ENCODE assay signal across 29 cellular contexts in genomic region chr7:17669204-17669603, GRCh38.
DNase-seq lines count a peak whose midpoint lies in the region; ATAC-seq, FAIRE-seq and TF ChIP-seq lines count a peak whose summit lies in the region.
"Had no signal": no experiment of that assay in that cellular context is flagged by ENCODE, and none has a peak within 500 bp of the region (broad histone marks: within the 10 kb centered on the region; RNA-seq: fewer than 3 reads in every experiment).

No MANE protein-coding gene starts in this region.

- H3K27me3 ChIP-seq in GM23338 (ENCODE audit: insufficient read depth) (no peaks in the 10 kb centered on the region), bronchial epithelial cell (ENCODE audit: control insufficient read depth, insufficient read depth, low read length) (no peaks in the 10 kb centered on the region), neural cell (ENCODE audit: insufficient read depth, low read depth, low read length) (no peaks in the 10 kb centered on the region), smooth muscle cell (ENCODE audit: low read depth) (no peaks in the 10 kb centered on the region)
- H3K27me3 ChIP-seq: BE2C, BLaER1 had no signal

- H4K20me1 ChIP-seq in GM23338 (replicated peaks; ENCODE audit: insufficient read depth) (no peaks in the 10 kb centered on the region), neural cell (ENCODE audit: insufficient read depth) (no peaks in the 10 kb centered on the region), smooth muscle cell (ENCODE audit: low read depth) (no peaks in the 10 kb centered on the region)
- H4K20me1 ChIP-seq: BLaER1 had no signal

- no peak overlapping the region for H3K4me3 ChIP-seq in GM23338
- H3K4me3 ChIP-seq in bronchial epithelial cell (ENCODE audit: low read depth, low read length) = no peak overlapping the region
- peak overlapping the region; percentile 30 for H3K4me3 ChIP-seq in neural cell (ENCODE audit: low read length)
- H3K4me3 ChIP-seq in smooth muscle cell = no peak overlapping the region
- H3K4me3 ChIP-seq: BLaER1, GM12878 had no signal

- no peaks in the 10 kb centered on the region for H3K36me3 Mint-ChIP-seq in GM23338 (ENCODE audit: low read depth)
- H3K36me3 Mint-ChIP-seq: CD14-positive monocyte; CD4-positive, alpha-beta memory T cell; CD4-positive, CD25-positive, alpha-beta regulatory T cell; CD8-positive, alpha-beta memory T cell had no signal

- TF ChIP-seq EP300 in neural cell (conservative IDR thresholded peaks at IDR 0.05; ENCODE audit: poor library complexity, severe bottlenecking) = peak; percentile 88

- H3K4me1 ChIP-seq in GM23338 (ENCODE audit: insufficient read depth) = peaks cover under 1% of the 10 kb centered on the region; the same call in 1 of the 2 replicates
- peaks cover 8% of the 10 kb centered on the region for H3K4me1 ChIP-seq in smooth muscle cell (ENCODE audit: low read depth)
- H3K4me1 ChIP-seq: BE2C, BLaER1 had no signal

- H3K79me2 ChIP-seq in GM23338 (replicated peaks; ENCODE audit: insufficient read depth) = no peaks in the 10 kb centered on the region
- no peaks in the 10 kb centered on the region for H3K79me2 ChIP-seq in neural cell (replicated peaks; ENCODE audit: insufficient read depth, low read length)
- H3K79me2 ChIP-seq in smooth muscle cell (ENCODE audit: low read depth) = no peaks in the 10 kb centered on the region

- peak overlapping the region; percentile 38 for H3K9ac ChIP-seq in neural cell (ENCODE audit: low read length)
- H3K9ac ChIP-seq in smooth muscle cell (ENCODE audit: low read depth) = no peak overlapping the region
- H3K9ac ChIP-seq: BLaER1 had no signal

- H3K9me2 ChIP-seq in GM23338 (ENCODE audit: insufficient read depth) (peaks cover 6% of the 10 kb centered on the region; the same call in 1 of the 2 replicates), neural cell (ENCODE audit: insufficient read depth, low read length) (no peaks in the 10 kb centered on the region)

- H3K27me3 Mint-ChIP-seq in GM23338 (ENCODE audit: insufficient read depth, low read depth, poor library complexity) = no peaks in the 10 kb centered on the region

- FAIRE-seq in bronchial epithelial cell (lab: Jason Lieb, UNC) = peak; percentile 60
- FAIRE-seq: A204.1, GM12878, GM12892, GM18507, GM19239 had no signal

- ATAC-seq in GM23338 = no peak
- no peak for ATAC-seq in GM21526 (IDR thresholded peaks at IDR 0.05; ENCODE audit: low FRiP score, unreplicated experiment)
- ATAC-seq: GM12878 had no signal

- no peak overlapping the region for H3K4me3 Mint-ChIP-seq in GM23338
- H3K4me3 Mint-ChIP-seq: CD14-positive monocyte; CD4-positive, alpha-beta memory T cell; CD4-positive, CD25-positive, alpha-beta regulatory T cell; CD8-positive, alpha-beta memory T cell had no signal

- 89% methylated on average over 4 of the region's 4 CpGs for WGBS in smooth muscle cell (ENCODE audit: low lambda C conversion rate)

- H3K9me3 ChIP-seq in neural cell (ENCODE audit: low read length) (no peaks in the 10 kb centered on the region), smooth muscle cell (replicated peaks; ENCODE audit: low read depth) (no peaks in the 10 kb centered on the region)
- H3K9me3 ChIP-seq: BE2C, BLaER1 had no signal

- no peaks in the 10 kb centered on the region for H3K9me3 Mint-ChIP-seq in GM23338
- H3K9me3 Mint-ChIP-seq: CD14-positive monocyte; CD4-positive, alpha-beta memory T cell; CD8-positive, alpha-beta memory T cell had no signal

- peaks cover 6% of the 10 kb centered on the region; the same call in 2 of the 3 replicates for H3K4me1 Mint-ChIP-seq in GM23338
- H3K4me1 Mint-ChIP-seq: CD4-positive, alpha-beta memory T cell; CD4-positive, CD25-positive, alpha-beta regulatory T cell; CD8-positive, alpha-beta memory T cell had no signal

- H3K27ac ChIP-seq in GM23338 (ENCODE audit: low read depth) (no peak overlapping the region), neural cell (ENCODE audit: low read length) (peak overlapping the region; percentile 74), smooth muscle cell (ENCODE audit: low read depth) (no peak overlapping the region)
- H3K27ac ChIP-seq: BLaER1 had no signal

- H3K4me2 ChIP-seq in GM23338 (no peak overlapping the region), neural cell (ENCODE audit: low read length) (peak overlapping the region; percentile 7), smooth muscle cell (no peak overlapping the region)
- H3K4me2 ChIP-seq: BLaER1 had no signal

- peak; percentile 16 for TF ChIP-seq RAD21 in neural cell (conservative IDR thresholded peaks at IDR 0.05)

- H3K27ac Mint-ChIP-seq in GM23338 = no peak overlapping the region
- H3K27ac Mint-ChIP-seq: CD14-positive monocyte; CD4-positive, alpha-beta memory T cell; CD4-positive, CD25-positive, alpha-beta regulatory T cell; CD8-positive, alpha-beta memory T cell had no signal

- no peak for DNase-seq in GM23338 (ENCODE audit: low spot score)
- DNase-seq in bronchial epithelial cell (ENCODE audit: low read depth) = no peak
- DNase-seq in smooth muscle cell (lab: John Stamatoyannopoulos, UW; ENCODE audit: unreplicated experiment) = no peak
- DNase-seq in NCI-H345 (lab: John Stamatoyannopoulos, UW) = no peak
- no peak for DNase-seq in stimulated activated CD4-positive, alpha-beta T cell treated with anti-CD3 and anti-CD28 coated beads, Interleukin-15, amount 100 ng/mL, for 24 hours
- DNase-seq: 8988T; ACHN; BE2C; C1 segment of cervical spinal cord; CD4-positive, alpha-beta memory T cell; CD4-positive, CD25-positive, alpha-beta regulatory T cell; CD8-positive, alpha-beta memory T cell; COR-L47; DMS 273 treated with DMSO at 0.1 percent for 48 hours; DMS153; DMS53; DMS79; DND-41; EL; GDM1 had no signal

- no peaks in the 10 kb centered on the region for H3F3A ChIP-seq in GM23338 (replicated peaks; ENCODE audit: low read depth)
- H3F3A ChIP-seq in neural cell (ENCODE audit: insufficient read depth, low read length, poor library complexity, severe bottlenecking) = no peaks in the 10 kb centered on the region
- peaks cover 6% of the 10 kb centered on the region for H3F3A ChIP-seq in smooth muscle cell (ENCODE audit: low read depth)

- H2AFZ ChIP-seq in GM23338 (peak overlapping the region; percentile 38; the same call in 1 of the 2 replicates), neural cell (ENCODE audit: low read depth, low read length) (peak overlapping the region; percentile 6), smooth muscle cell (ENCODE audit: low read depth) (peak overlapping the region; percentile 31)

- TF ChIP-seq CTCF in GM23338 (conservative IDR thresholded peaks at IDR 0.05; ENCODE audit: low read depth in 2 of 2) (no peak), bronchial epithelial cell (IDR thresholded peaks at IDR 0.05; ENCODE audit: insufficient read depth, low read length, severe bottlenecking) (no peak), neural cell (IDR thresholded peaks at IDR 0.05; ENCODE audit: poor library complexity, severe bottlenecking) (no peak), smooth muscle cell (IDR thresholded peaks at IDR 0.05; ENCODE audit: borderline replicate concordance, insufficient read depth, poor library complexity, severe bottlenecking) (no peak)

- no peaks in the 10 kb centered on the region for H3K36me3 ChIP-seq in GM23338 (ENCODE audit: insufficient read depth)
- no peaks in the 10 kb centered on the region for H3K36me3 ChIP-seq in bronchial epithelial cell (ENCODE audit: control insufficient read depth, insufficient read depth, low read length)
- no peaks in the 10 kb centered on the region for H3K36me3 ChIP-seq in neural cell (ENCODE audit: insufficient read depth, low read length)
- no peaks in the 10 kb centered on the region for H3K36me3 ChIP-seq in smooth muscle cell (ENCODE audit: low read depth)
- H3K36me3 ChIP-seq: BE2C, BLaER1 had no signal

TF ChIP-seq in neural cell, 6 proteins besides CTCF, POLR2A, EP300 and RAD21:
- TF ChIP-seq REST (IDR thresholded peaks at IDR 0.05; ENCODE audit: borderline replicate concordance) = peak; percentile 78
- peak; percentile 67 for TF ChIP-seq POLR2AphosphoS5 (IDR thresholded peaks at IDR 0.05)
- TF ChIP-seq EZH2 (IDR thresholded peaks at IDR 0.05; ENCODE audit: borderline replicate concordance, insufficient read depth, low read length, poor library complexity, severe bottlenecking) = no peak
